1 cellular context compared by ENCODE assay signal in the genomic region with DNA sequence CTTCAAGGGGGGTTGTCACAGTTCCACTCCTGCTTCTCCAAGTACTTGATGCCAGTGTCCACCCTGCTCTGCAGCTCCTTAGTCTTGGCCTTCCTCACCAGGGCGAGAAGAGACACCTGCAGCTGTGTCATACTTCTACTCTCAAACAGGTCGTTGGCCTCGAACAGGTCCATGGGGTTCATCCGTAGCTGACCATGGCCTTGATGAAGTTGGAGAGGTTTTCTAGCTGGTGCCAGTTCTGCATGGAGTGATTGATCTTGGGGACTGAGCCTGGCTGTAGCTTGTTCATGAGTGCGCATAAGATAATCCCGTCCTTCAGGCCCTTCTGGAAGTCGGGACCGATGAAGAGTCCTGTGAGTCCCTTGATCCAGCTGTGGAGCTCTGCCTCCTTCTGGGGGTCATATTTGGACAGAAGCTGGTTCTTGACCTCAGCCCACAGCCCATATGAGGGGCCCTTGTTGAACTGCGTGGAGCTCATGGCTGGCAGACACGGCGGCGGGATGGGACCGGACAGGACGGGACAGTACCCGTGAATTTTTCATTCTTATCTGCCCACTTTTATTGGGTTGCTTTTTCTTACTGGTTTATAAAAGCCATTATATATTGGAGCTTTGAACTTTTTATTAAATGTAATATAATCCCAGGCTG.
TF ChIP-seq lines count a peak whose summit lies in the region.

No MANE protein-coding gene starts in this region.

TF ChIP-seq in HepG2, 621 proteins besides CTCF, POLR2A, EP300 and RAD21:
- TF ChIP-seq ZNF512B (CRISPR knock-in tag; IDR thresholded peaks at IDR 0.05; ENCODE audit: borderline replicate concordance), result no peak
- TF ChIP-seq KLF13 (CRISPR knock-in tag; IDR thresholded peaks at IDR 0.05), result no peak
- no peak for TF ChIP-seq ZNF142 (CRISPR knock-in tag; IDR thresholded peaks at IDR 0.05)
- no peak for TF ChIP-seq MYC (CRISPR knock-in tag; IDR thresholded peaks at IDR 0.05; ENCODE audit: borderline replicate concordance)
- no peak for TF ChIP-seq ISX (CRISPR knock-in tag; conservative IDR thresholded peaks at IDR 0.05)
- TF ChIP-seq ZSCAN12 (CRISPR knock-in tag; IDR thresholded peaks at IDR 0.05), result no peak
- no peak for TF ChIP-seq ZNF292 (CRISPR knock-in tag; IDR thresholded peaks at IDR 0.05; ENCODE audit: borderline replicate concordance, low read depth)
- no peak for TF ChIP-seq ZNF263 (CRISPR knock-in tag; IDR thresholded peaks at IDR 0.05)
- TF ChIP-seq, protein P1, sequence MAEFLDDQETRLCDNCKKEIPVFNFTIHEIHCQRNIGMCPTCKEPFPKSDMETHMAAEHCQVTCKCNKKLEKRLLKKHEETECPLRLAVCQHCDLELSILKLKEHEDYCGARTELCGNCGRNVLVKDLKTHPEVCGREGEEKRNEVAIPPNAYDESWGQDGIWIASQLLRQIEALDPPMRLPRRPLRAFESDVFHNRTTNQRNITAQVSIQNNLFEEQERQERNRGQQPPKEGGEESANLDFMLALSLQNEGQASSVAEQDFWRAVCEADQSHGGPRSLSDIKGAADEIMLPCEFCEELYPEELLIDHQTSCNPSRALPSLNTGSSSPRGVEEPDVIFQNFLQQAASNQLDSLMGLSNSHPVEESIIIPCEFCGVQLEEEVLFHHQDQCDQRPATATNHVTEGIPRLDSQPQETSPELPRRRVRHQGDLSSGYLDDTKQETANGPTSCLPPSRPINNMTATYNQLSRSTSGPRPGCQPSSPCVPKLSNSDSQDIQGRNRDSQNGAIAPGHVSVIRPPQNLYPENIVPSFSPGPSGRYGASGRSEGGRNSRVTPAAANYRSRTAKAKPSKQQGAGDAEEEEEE (CRISPR knock-in tag; IDR thresholded peaks at IDR 0.05; ENCODE audit: borderline replicate concordance), result no peak
- TF ChIP-seq YEATS2 (CRISPR knock-in tag; IDR thresholded peaks at IDR 0.05; ENCODE audit: borderline replicate concordance), result no peak
- no peak for TF ChIP-seq ZNF816 (CRISPR knock-in tag; IDR thresholded peaks at IDR 0.05; ENCODE audit: borderline replicate concordance)
- no peak for TF ChIP-seq ZNF17 (CRISPR knock-in tag; IDR thresholded peaks at IDR 0.05)
